Comparison of ENCODE assay signal across 38 cellular contexts in the genomic region with DNA sequence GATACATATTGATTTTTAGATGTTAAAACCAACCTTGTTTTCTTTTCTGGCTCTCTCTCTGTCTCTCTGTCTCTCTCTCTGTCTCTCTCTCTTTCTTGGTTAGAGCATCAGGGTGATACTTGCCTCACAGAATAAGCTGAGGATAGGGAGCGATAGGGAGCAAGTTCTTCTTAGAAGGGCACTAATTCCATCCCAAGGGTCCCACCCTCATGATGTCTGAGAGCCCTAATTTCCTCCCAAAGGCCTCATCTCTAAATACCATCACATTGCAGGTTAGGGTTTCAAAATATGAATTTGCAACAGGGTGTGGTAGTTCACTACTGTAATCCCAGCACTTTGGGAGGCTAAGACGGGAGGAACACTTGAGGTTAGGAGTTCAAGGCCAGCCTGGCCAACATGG. TPM values are rescaled to one million over a fixed set of nuclear protein-coding genes. Genes with fewer than 3 reads are reported as not detected.
"Had no signal": no experiment of that assay in that cellular context is flagged by ENCODE, and none has a peak within 500 bp of the region (broad histone marks: within the 10 kb centered on the region; RNA-seq: fewer than 3 reads in every experiment).

No MANE protein-coding gene starts in this region.

- H3K9ac ChIP-seq: KMS-11 had no signal

- H3K4me3 ChIP-seq: MG63 had no signal

- DNase-seq: Karpas-422, Kasumi-1, MG63, MM.1S, MV-4-11, NCI-H1048, NCI-H1092, NCI-H1092 treated with DMSO at 0.1 percent for 48 hours, NCI-H1105, NCI-H1105 treated with DMSO at 0.1 percent for 48 hours, NCI-H1417, NCI-H1417 treated with DMSO at 0.1 percent for 48 hours, NCI-H1436, NCI-H1436 treated with DMSO at 0.1 percent for 48 hours, NCI-H146, NCI-H1694, NCI-H1694 treated with DMSO at 0.1 percent for 48 hours, NCI-H187, NCI-H187 treated with DMSO at 0.1 percent for 48 hours, NCI-H1930, NCI-H2029, NCI-H2029 treated with DMSO at 0.1 percent for 48 hours, NCI-H2081, NCI-H2081 treated with DMSO at 0.1 percent for 48 hours, NCI-H2107, NCI-H2171, NCI-H2171 treated with DMSO at 0.1 percent for 48 hours, NCI-H2227 treated with DMSO at 0.1 percent for 48 hours, NCI-H226, NCI-H345, NCI-H446, NCI-H446 treated with DMSO at 0.1 percent for 48 hours, NCI-H510A, NCI-H510A treated with DMSO at 0.1 percent for 48 hours had no signal

- H3K9me3 ChIP-seq: MG63 had no signal

- H3K4me2 ChIP-seq: KMS-11 had no signal

- H3K27ac ChIP-seq: KMS-11 had no signal

- H3K36me3 ChIP-seq: MG63 had no signal

RNA-seq across cellular contexts. Expression of a gene that starts 5.1 kb away (rescaled TPM):
- total RNA-seq: LHCN-M2, M059J, NCI-H460 had no signal
